2 cellular contexts compared by ENCODE assay signal in the genomic region with DNA sequence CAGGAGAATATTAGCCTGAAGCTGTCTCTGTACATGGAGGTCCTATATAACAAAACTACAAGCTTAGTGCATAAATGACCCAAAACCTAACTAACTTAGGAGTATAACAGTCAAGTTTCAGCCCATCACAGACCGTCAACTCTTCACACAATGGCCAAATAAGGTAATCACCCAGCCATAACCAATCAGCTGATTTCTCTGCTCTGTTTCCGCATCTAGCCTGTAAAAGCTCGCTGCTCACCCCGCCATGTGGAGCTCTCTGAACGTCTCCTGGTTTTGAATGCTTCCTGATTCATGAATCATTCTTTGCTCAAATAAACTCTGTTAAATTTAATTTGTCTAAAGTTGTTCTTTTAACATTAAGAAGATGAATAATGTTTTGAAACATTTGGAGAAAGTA.
TF ChIP-seq lines count a peak whose summit lies in the region.

No MANE protein-coding gene starts in this region.

TF ChIP-seq in H1, 55 proteins besides CTCF, POLR2A, EP300 and RAD21:
- TF ChIP-seq, protein P1, sequence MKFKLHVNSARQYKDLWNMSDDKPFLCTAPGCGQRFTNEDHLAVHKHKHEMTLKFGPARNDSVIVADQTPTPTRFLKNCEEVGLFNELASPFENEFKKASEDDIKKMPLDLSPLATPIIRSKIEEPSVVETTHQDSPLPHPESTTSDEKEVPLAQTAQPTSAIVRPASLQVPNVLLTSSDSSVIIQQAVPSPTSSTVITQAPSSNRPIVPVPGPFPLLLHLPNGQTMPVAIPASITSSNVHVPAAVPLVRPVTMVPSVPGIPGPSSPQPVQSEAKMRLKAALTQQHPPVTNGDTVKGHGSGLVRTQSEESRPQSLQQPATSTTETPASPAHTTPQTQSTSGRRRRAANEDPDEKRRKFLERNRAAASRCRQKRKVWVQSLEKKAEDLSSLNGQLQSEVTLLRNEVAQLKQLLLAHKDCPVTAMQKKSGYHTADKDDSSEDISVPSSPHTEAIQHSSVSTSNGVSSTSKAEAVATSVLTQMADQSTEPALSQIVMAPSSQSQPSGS (IDR thresholded peaks at IDR 0.05; ENCODE audit: low read length) = no peak
- TF ChIP-seq SP4 (IDR thresholded peaks at IDR 0.05; ENCODE audit: low read length) (no peak), SRF (IDR thresholded peaks at IDR 0.05; ENCODE audit: low read depth, low read length) (peak; percentile 92)
TF ChIP-seq in H1: peak in this region for 1.

TF ChIP-seq in SK-N-SH, 30 proteins besides CTCF, POLR2A, EP300 and RAD21 (continued from another document):
- TF ChIP-seq, protein P2, sequence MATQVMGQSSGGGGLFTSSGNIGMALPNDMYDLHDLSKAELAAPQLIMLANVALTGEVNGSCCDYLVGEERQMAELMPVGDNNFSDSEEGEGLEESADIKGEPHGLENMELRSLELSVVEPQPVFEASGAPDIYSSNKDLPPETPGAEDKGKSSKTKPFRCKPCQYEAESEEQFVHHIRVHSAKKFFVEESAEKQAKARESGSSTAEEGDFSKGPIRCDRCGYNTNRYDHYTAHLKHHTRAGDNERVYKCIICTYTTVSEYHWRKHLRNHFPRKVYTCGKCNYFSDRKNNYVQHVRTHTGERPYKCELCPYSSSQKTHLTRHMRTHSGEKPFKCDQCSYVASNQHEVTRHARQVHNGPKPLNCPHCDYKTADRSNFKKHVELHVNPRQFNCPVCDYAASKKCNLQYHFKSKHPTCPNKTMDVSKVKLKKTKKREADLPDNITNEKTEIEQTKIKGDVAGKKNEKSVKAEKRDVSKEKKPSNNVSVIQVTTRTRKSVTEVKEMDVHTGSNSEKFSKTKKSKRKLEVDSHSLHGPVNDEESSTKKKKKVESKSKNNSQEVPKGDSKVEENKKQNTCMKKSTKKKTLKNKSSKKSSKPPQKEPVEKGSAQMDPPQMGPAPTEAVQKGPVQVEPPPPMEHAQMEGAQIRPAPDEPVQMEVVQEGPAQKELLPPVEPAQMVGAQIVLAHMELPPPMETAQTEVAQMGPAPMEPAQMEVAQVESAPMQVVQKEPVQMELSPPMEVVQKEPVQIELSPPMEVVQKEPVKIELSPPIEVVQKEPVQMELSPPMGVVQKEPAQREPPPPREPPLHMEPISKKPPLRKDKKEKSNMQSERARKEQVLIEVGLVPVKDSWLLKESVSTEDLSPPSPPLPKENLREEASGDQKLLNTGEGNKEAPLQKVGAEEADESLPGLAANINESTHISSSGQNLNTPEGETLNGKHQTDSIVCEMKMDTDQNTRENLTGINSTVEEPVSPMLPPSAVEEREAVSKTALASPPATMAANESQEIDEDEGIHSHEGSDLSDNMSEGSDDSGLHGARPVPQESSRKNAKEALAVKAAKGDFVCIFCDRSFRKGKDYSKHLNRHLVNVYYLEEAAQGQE (IDR thresholded peaks at IDR 0.05; ENCODE audit: low read depth, low read length) = no peak
- TF ChIP-seq TCF12 (IDR thresholded peaks at IDR 0.05) (no peak), ELF1 (IDR thresholded peaks at IDR 0.05) (no peak)
